Comparison of ENCODE assay signal across 2 cellular contexts in the genomic region with DNA sequence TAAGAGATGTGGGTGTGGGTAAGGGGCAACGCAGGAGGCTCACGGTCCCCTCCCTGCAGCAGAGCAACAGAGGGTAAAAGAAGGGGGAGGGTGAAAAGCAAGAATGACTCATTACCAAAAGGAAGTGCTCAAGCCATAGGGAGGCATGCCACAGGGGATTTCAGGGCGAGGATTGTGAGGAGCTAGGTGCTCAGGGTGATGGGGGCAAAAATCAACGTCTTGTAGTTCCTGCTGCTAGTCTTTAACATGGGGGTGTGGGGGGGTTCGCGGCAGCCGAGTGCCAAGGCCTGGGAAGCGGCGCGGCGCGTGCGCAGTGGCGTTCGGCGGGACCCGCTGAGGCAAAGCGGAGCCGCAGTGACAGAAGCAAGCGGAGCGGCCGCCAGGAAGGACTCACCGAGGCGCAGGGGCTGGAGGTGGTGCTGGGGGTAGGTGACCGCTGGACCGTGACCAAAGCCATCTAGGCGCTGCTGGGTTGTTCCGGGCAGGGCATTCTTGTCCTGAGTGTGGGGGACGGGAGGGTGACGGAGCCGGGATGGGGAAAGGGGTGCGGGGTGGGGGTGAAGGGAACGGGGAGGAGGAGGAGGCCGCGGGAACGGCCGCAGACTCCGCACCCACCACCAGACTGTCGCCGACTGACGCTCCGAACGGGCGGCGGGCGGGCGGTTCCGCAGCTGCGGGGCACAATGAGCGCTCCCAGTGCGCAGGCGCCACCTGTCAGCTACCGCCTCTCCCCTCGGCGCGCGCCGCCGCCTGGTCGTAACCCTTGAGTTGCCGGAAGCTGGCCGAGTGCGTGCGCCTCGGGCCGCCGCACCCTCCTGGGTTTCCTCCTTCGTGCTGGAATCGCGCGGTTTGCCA.
TF ChIP-seq lines count a peak whose summit lies in the region.

A gene with protein sequence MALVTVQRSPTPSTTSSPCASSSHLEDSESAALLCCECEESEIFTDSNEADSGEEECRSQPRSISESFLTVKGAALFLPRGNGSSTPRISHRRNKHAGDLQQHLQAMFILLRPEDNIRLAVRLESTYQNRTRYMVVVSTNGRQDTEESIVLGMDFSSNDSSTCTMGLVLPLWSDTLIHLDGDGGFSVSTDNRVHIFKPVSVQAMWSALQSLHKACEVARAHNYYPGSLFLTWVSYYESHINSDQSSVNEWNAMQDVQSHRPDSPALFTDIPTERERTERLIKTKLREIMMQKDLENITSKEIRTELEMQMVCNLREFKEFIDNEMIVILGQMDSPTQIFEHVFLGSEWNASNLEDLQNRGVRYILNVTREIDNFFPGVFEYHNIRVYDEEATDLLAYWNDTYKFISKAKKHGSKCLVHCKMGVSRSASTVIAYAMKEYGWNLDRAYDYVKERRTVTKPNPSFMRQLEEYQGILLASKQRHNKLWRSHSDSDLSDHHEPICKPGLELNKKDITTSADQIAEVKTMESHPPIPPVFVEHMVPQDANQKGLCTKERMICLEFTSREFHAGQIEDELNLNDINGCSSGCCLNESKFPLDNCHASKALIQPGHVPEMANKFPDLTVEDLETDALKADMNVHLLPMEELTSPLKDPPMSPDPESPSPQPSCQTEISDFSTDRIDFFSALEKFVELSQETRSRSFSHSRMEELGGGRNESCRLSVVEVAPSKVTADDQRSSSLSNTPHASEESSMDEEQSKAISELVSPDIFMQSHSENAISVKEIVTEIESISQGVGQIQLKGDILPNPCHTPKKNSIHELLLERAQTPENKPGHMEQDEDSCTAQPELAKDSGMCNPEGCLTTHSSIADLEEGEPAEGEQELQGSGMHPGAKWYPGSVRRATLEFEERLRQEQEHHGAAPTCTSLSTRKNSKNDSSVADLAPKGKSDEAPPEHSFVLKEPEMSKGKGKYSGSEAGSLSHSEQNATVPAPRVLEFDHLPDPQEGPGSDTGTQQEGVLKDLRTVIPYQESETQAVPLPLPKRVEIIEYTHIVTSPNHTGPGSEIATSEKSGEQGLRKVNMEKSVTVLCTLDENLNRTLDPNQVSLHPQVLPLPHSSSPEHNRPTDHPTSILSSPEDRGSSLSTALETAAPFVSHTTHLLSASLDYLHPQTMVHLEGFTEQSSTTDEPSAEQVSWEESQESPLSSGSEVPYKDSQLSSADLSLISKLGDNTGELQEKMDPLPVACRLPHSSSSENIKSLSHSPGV (N-terminal part only) (minus strand): TSS at position 685 of the 855 bp plus-strand sequence. CDS start 228 bp downstream, at position 457.

TF ChIP-seq in HEK293, 187 proteins besides CTCF, POLR2A, EP300 and RAD21 (continues in another document):
- TF ChIP-seq PRDM10 (tag by site-specific recombination; IDR thresholded peaks at IDR 0.05) (peak; percentile 78), ZBTB26 (tag by site-specific recombination; optimal IDR thresholded peaks at IDR 0.05) (peak; percentile 97), PBX3 (CRISPR knock-in tag; IDR thresholded peaks at IDR 0.05) (peak; percentile 66), SCRT2 (tag by site-specific recombination; IDR thresholded peaks at IDR 0.05) (peak; percentile 97), ZBTB20 (tag by site-specific recombination; IDR thresholded peaks at IDR 0.05) (peak; percentile 70; the same call in 1 of the 2 replicates), YY2 (tag by site-specific recombination; IDR thresholded peaks at IDR 0.05) (peak; percentile 52; the same call in 1 of the 2 replicates), ZEB2 (tag by site-specific recombination; IDR thresholded peaks at IDR 0.05) (peak; percentile 63), SCRT1 (tag by site-specific recombination; IDR thresholded peaks at IDR 0.05; ENCODE audit: borderline replicate concordance) (peak; percentile 94), ZFHX2 (tag by site-specific recombination; conservative IDR thresholded peaks at IDR 0.05) (peak; percentile 89), KLF1 (tag by site-specific recombination; IDR thresholded peaks at IDR 0.05) (peak; percentile 73)
- TF ChIP-seq, protein P1, sequence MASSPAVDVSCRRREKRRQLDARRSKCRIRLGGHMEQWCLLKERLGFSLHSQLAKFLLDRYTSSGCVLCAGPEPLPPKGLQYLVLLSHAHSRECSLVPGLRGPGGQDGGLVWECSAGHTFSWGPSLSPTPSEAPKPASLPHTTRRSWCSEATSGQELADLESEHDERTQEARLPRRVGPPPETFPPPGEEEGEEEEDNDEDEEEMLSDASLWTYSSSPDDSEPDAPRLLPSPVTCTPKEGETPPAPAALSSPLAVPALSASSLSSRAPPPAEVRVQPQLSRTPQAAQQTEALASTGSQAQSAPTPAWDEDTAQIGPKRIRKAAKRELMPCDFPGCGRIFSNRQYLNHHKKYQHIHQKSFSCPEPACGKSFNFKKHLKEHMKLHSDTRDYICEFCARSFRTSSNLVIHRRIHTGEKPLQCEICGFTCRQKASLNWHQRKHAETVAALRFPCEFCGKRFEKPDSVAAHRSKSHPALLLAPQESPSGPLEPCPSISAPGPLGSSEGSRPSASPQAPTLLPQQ (tag by site-specific recombination; IDR thresholded peaks at IDR 0.05): peak; percentile 61; the same call in 1 of the 2 replicates

TF ChIP-seq in SK-N-SH, 30 proteins besides CTCF, POLR2A, EP300 and RAD21:
- peak; percentile 66 for TF ChIP-seq FOSL2 (IDR thresholded peaks at IDR 0.05; ENCODE audit: borderline replicate concordance, low read depth)
- TF ChIP-seq NRF1 (IDR thresholded peaks at IDR 0.05; ENCODE audit: low read depth, low read length): peak; percentile 82
- TF ChIP-seq MAX (IDR thresholded peaks at IDR 0.05; ENCODE audit: low read depth): peak; percentile 63
- peak; percentile 85 for TF ChIP-seq MXI1 (IDR thresholded peaks at IDR 0.05; ENCODE audit: low read depth, low read length)
- TF ChIP-seq, protein P2, sequence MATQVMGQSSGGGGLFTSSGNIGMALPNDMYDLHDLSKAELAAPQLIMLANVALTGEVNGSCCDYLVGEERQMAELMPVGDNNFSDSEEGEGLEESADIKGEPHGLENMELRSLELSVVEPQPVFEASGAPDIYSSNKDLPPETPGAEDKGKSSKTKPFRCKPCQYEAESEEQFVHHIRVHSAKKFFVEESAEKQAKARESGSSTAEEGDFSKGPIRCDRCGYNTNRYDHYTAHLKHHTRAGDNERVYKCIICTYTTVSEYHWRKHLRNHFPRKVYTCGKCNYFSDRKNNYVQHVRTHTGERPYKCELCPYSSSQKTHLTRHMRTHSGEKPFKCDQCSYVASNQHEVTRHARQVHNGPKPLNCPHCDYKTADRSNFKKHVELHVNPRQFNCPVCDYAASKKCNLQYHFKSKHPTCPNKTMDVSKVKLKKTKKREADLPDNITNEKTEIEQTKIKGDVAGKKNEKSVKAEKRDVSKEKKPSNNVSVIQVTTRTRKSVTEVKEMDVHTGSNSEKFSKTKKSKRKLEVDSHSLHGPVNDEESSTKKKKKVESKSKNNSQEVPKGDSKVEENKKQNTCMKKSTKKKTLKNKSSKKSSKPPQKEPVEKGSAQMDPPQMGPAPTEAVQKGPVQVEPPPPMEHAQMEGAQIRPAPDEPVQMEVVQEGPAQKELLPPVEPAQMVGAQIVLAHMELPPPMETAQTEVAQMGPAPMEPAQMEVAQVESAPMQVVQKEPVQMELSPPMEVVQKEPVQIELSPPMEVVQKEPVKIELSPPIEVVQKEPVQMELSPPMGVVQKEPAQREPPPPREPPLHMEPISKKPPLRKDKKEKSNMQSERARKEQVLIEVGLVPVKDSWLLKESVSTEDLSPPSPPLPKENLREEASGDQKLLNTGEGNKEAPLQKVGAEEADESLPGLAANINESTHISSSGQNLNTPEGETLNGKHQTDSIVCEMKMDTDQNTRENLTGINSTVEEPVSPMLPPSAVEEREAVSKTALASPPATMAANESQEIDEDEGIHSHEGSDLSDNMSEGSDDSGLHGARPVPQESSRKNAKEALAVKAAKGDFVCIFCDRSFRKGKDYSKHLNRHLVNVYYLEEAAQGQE (IDR thresholded peaks at IDR 0.05; ENCODE audit: low read depth, low read length): no peak
- TF ChIP-seq JUND (IDR thresholded peaks at IDR 0.05): no peak; the same call in 1 of the 2 replicates
- no peak for TF ChIP-seq CHD2 (IDR thresholded peaks at IDR 0.05; ENCODE audit: low read length, partially characterized antibody)
- TF ChIP-seq SIN3A (IDR thresholded peaks at IDR 0.05; ENCODE audit: borderline replicate concordance, low read depth, low read length): peak; percentile 87
- no peak for TF ChIP-seq RFX5 (IDR thresholded peaks at IDR 0.05; ENCODE audit: low read length)
- peak; percentile 19; the same call in 1 of the 2 replicates for TF ChIP-seq TCF12 (IDR thresholded peaks at IDR 0.05)
- TF ChIP-seq NFIC (IDR thresholded peaks at IDR 0.05; ENCODE audit: borderline replicate concordance): no peak
- TF ChIP-seq, protein P3, sequence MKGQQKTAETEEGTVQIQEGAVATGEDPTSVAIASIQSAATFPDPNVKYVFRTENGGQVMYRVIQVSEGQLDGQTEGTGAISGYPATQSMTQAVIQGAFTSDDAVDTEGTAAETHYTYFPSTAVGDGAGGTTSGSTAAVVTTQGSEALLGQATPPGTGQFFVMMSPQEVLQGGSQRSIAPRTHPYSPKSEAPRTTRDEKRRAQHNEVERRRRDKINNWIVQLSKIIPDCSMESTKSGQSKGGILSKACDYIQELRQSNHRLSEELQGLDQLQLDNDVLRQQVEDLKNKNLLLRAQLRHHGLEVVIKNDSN (IDR thresholded peaks at IDR 0.05; ENCODE audit: borderline replicate concordance, low read depth): no peak
- no peak for TF ChIP-seq RXRA (IDR thresholded peaks at IDR 0.05; ENCODE audit: borderline replicate concordance, low read depth)
- TF ChIP-seq GABPA (IDR thresholded peaks at IDR 0.05; ENCODE audit: low read depth): no peak
- TF ChIP-seq TEAD4 (IDR thresholded peaks at IDR 0.05; ENCODE audit: borderline replicate concordance, insufficient read depth): no peak
- peak; percentile 30 for TF ChIP-seq PBX3 (IDR thresholded peaks at IDR 0.05)
- TF ChIP-seq EZH2phosphoT487 (IDR thresholded peaks at IDR 0.05; ENCODE audit: borderline replicate concordance, low read depth): no peak
- TF ChIP-seq USF2 (IDR thresholded peaks at IDR 0.05; ENCODE audit: borderline replicate concordance, low read depth, low read length): no peak
- TF ChIP-seq POLR2AphosphoS5 (IDR thresholded peaks at IDR 0.05; ENCODE audit: low read depth, low read length): peak; percentile 48; the same call in 1 of the 2 replicates
- no peak for TF ChIP-seq SMC3 (IDR thresholded peaks at IDR 0.05; ENCODE audit: low read depth, low read length)
TF ChIP-seq in SK-N-SH: peak in this region for 8.
